Comparison of ENCODE assay signal across 21 cellular contexts in the genomic region with DNA sequence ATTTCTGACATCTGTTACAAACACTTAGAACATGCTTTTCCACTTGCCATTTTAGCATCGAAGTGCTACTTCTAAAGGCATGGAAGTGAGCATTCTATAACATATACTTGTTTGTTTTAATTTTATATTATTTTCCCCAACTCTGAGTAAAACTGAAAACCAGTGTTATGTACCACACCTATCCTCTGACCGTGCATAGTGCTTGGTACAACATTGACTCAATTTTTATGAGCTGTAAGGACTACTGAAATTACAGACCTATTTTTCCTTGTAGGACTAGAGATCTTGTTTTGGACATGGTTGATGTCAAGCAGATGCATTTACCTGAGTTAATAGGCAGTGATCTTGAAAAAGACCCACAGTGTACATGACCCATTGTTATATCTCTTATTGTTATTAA.
"Had no signal": no experiment of that assay in that cellular context is flagged by ENCODE, and none has a peak within 500 bp of the region (broad histone marks: within the 10 kb centered on the region; RNA-seq: fewer than 3 reads in every experiment).

No MANE protein-coding gene starts in this region.

- H3K4me1 Mint-ChIP-seq: nephron had no signal

- ATAC-seq: heart left ventricle, left colon, left ventricle myocardium superior, pancreas, right cardiac atrium had no signal

- H3K27me3 Mint-ChIP-seq: naive B cell; progenitor cell of endocrine pancreas; stimulated activated naive CD8-positive, alpha-beta T cell treated with anti-CD3 and anti-CD28 coated beads, Interleukin-15, Interleukin-2, amounts not matched to agents 100 ng/mL and 50 ng/mL, for 24 hours had no signal

- H3K27ac Mint-ChIP-seq: naive B cell; nephron; progenitor cell of endocrine pancreas; stimulated activated naive CD8-positive, alpha-beta T cell treated with anti-CD3 and anti-CD28 coated beads, Interleukin-15, Interleukin-2, amounts not matched to agents 100 ng/mL and 50 ng/mL, for 24 hours had no signal

- DNase-seq: cortex of kidney; dorsolateral prefrontal cortex; effector CD8-positive, alpha-beta T cell; heart left ventricle; hippocampal formation; left colon; left ventricle myocardium superior; mesenchymal stem cell; midbrain; naive B cell; occipital lobe; pancreas; right cardiac atrium; small intestine; stimulated activated CD4-positive, alpha-beta T cell treated with anti-CD3 and anti-CD28 coated beads, Interleukin-12 subunit alpha, Interleukin-12 subunit beta, amount 100 ng/mL, for 4 hours; stimulated activated CD4-positive, alpha-beta T cell treated with anti-CD3 and anti-CD28 coated beads, Interleukin-2, amount 100 ng/mL, for 48 hours; transverse colon had no signal

- H3K9me3 Mint-ChIP-seq: naive B cell; stimulated activated naive CD8-positive, alpha-beta T cell treated with anti-CD3 and anti-CD28 coated beads, Interleukin-15, Interleukin-2, amounts not matched to agents 100 ng/mL and 50 ng/mL, for 24 hours had no signal

- H3K4me3 Mint-ChIP-seq: naive B cell; nephron; stimulated activated naive CD8-positive, alpha-beta T cell treated with anti-CD3 and anti-CD28 coated beads, Interleukin-15, Interleukin-2, amounts not matched to agents 100 ng/mL and 50 ng/mL, for 24 hours had no signal

- H3K9me3 ChIP-seq: heart left ventricle, pancreas, thoracic aorta, transverse colon had no signal
